Comparison of ENCODE assay signal across 9 cellular contexts in the genomic region with DNA sequence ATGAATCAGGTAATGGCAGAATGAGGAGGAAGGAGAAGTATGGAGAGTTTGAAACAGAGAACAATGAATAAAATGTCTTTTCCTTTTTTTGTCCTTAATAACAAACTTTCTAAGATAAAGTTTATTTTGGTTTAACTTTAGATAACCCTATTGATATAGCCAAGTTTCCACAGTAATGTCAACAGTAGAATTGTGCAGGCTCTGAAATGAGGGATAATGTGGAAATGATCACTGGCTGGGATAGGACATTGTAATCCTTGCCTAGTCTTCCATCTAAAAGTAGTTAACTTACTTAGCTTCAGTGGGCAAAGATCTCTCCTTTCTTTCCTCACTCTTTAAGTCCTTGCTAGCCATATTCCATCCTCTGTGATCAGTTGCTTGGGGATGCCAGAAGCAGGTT. TPM values are rescaled to one million over a fixed set of nuclear protein-coding genes. Genes with fewer than 3 reads are reported as not detected.
"Had no signal": no experiment of that assay in that cellular context is flagged by ENCODE, and none has a peak within 500 bp of the region (broad histone marks: within the 10 kb centered on the region; RNA-seq: fewer than 3 reads in every experiment).

No MANE protein-coding gene starts in this region.

- FAIRE-seq: HTR-8/SVneo, K562 had no signal

- DNase-seq: IMR-90, KBM-7, KG1 had no signal

- ATAC-seq: K562 had no signal

- H3K4me3 ChIP-seq: K562 had no signal

- H3K27ac ChIP-seq: HL-60 had no signal

RNA-seq across cellular contexts. Expression of a gene that starts 52.8 kb away (rescaled TPM):
- total RNA-seq: HT-29, HT1080, IMR-90, K562 had no signal
- polyA plus RNA-seq: IgD-negative memory B cell, IMR-90, K562 had no signal
